ENCODE assay signal across 15 cellular contexts in the genomic region with DNA sequence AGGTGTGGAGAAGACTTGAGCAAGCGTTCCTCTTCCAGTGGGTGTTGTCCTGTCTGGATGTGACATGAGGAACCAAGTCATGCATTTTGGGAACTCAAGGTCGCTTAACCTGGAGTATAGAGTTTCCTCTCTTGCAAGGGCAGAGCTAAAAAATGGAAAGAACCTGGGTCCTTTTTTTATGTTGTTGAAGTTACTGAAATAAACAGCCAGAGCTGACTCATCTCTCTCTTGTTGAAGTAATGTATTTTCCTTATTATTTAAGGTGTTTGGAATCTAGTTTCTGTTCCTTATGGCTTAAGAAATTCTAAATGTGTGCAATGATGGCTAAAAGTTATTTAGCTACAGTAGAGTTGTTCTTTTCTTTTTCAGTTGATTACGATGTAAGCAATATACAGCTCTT.
DNase-seq lines count a peak whose midpoint lies in the region; ATAC-seq, FAIRE-seq and TF ChIP-seq lines count a peak whose summit lies in the region.
"Had no signal": no experiment of that assay in that cellular context is flagged by ENCODE, and none has a peak within 500 bp of the region (broad histone marks: within the 10 kb centered on the region; RNA-seq: fewer than 3 reads in every experiment).

No MANE protein-coding gene starts in this region.

- H3K9me3 ChIP-seq in HCT116 (ENCODE audit: control insufficient read depth in 1 of 2, insufficient read depth in 1 of 2, low read depth in 1 of 2, low read length in 2 of 2): no peaks in the 10 kb centered on the region
- no peaks in the 10 kb centered on the region; the same call in 1 of the 2 replicates for H3K9me3 ChIP-seq in SJSA1 (replicated peaks)
- no peaks in the 10 kb centered on the region for H3K9me3 ChIP-seq in pancreas
- no peaks in the 10 kb centered on the region for H3K9me3 ChIP-seq in Peyer's patch
- H3K9me3 ChIP-seq: Caco-2 had no signal

- H3K36me3 ChIP-seq in HCT116 (ENCODE audit: control insufficient read depth in 1 of 2, insufficient read depth in 2 of 2, low read length in 2 of 2) (no peaks in the 10 kb centered on the region), SJSA1 (no peaks in the 10 kb centered on the region), pancreas (no peaks in the 10 kb centered on the region), Peyer's patch (no peaks in the 10 kb centered on the region)

- no peak for TF ChIP-seq RAD21 in HCT116 (IDR thresholded peaks at IDR 0.05; ENCODE audit: low read depth)

- no peak for FAIRE-seq in pancreas (lab: Jason Lieb, UNC)
- FAIRE-seq: GM12878 had no signal

- RAD21 ChIA-PET in HCT116 (lab: Charles Lee; ENCODE audit: low non-redundant PET in 1 of 2, low total read pairs in 2 of 2, uncharacterized antibody in 2 of 2, unreplicated experiment in 2 of 2): interaction anchor here in 1 of 2 experiments (0.6 kb wide), 1 partner anchor 21 kb away, joined by 3 read pairs; no protein-coding TSS in a partner anchor

- no TSS peak for BruUV-seq in HCT116 (replicated peaks; lab: Mats Ljungman, UMichigan)

- 90 to 93% methylated on average over 3 of the region's 3 CpGs for WGBS in pancreas, 2 donors

- H3K27me3 ChIP-seq in HCT116 (ENCODE audit: insufficient read depth, low read length) (no peaks in the 10 kb centered on the region), SJSA1 (replicated peaks) (no peaks in the 10 kb centered on the region), foreskin keratinocyte (no peaks in the 10 kb centered on the region), pancreas (no peaks in the 10 kb centered on the region), Peyer's patch (no peaks in the 10 kb centered on the region)

- TF ChIP-seq CTCF in HCT116 (IDR thresholded peaks at IDR 0.05 in 2 of 3, conservative IDR thresholded peaks at IDR 0.05 in 1 of 3; ENCODE audit: borderline replicate concordance in 1 of 3, insufficient read depth in 1 of 3, low read depth in 2 of 3, low read length in 2 of 3) (no peak), foreskin keratinocyte (conservative IDR thresholded peaks at IDR 0.05) (no peak), pancreas (IDR thresholded peaks at IDR 0.05) (no peak), Peyer's patch (IDR thresholded peaks at IDR 0.05) (no peak)

- peak overlapping the region; percentile 56 for H3K9ac ChIP-seq in HCT116 (ENCODE audit: low read length)

- no peak for DNase-seq in HCT116 (ENCODE audit: low read depth, low spot score)
- DNase-seq in SJSA1 (ENCODE audit: low read depth in 1 of 2, low spot score in 2 of 2): peak in 1 of 2 experiments; percentile 37
- no peak for DNase-seq in foreskin keratinocyte
- DNase-seq in stimulated activated CD4-positive, alpha-beta T cell treated with anti-CD3 and anti-CD28 coated beads, Interleukin-2, amount 100 ng/mL, for 48 hours: no peak
- no peak for DNase-seq in NCI-H345 treated with DMSO at 0.1 percent for 48 hours (lab: John Stamatoyannopoulos, UW; ENCODE audit: unreplicated experiment)
- DNase-seq in pancreas: no peak
- no peak for DNase-seq in Peyer's patch
- DNase-seq: activated B cell treated with CpG ODN at 0.5 μM for 24 hours, Caco-2, HCEC 1CT, NCI-H2107, NCI-H82 had no signal

- H3K27ac ChIP-seq in HCT116 (ENCODE audit: low read depth, low read length) (peak overlapping the region; percentile 88), SJSA1 (peak overlapping the region; percentile 14; the same call in 1 of the 2 replicates), foreskin keratinocyte (peak overlapping the region; percentile 86), skin epidermis (peak overlapping the region in 11 of 21 experiments; percentile 7 to 82 (median 51)), pancreas (no peak overlapping the region), Peyer's patch (peak overlapping the region in 1 of 4 donors; percentile 43)

- H3K4me1 ChIP-seq in HCT116 (ENCODE audit: control insufficient read depth in 1 of 2, insufficient read depth in 2 of 2, low read length in 2 of 2) (peaks cover 50 to 66% of the 10 kb centered on the region in 2 experiments), SJSA1 (replicated peaks) (peaks cover 50% of the 10 kb centered on the region), foreskin keratinocyte (peaks cover 25% of the 10 kb centered on the region), pancreas (no peaks in the 10 kb centered on the region), Peyer's patch (peaks cover 0 to 9% (median 0%) of the 10 kb centered on the region in 4 donors)
- H3K4me1 ChIP-seq: Caco-2 had no signal

- intact Hi-C loops in HCT116 (cut with micrococcal nuclease): loop anchor here (5.0 kb wide), 1 partner anchor 315 kb away; a partner anchor contains a TSS
- intact Hi-C loops in pancreas (cut with DNase I): no loop called here

- H3K4me3 ChIP-seq in HCT116 (replicated peaks in 1 of 2; ENCODE audit: low read depth in 1 of 2, low read length in 2 of 2) (no peak overlapping the region), SJSA1 (no peak overlapping the region), skin epidermis (no peak overlapping the region), pancreas (no peak overlapping the region), Peyer's patch (no peak overlapping the region)
- H3K4me3 ChIP-seq: GM12878 had no signal

- TF ChIP-seq POLR2A in HCT116 (IDR thresholded peaks at IDR 0.05; ENCODE audit: borderline replicate concordance, extremely low read depth, insufficient read depth, insufficient read length): no peak
- TF ChIP-seq POLR2A in Peyer's patch (IDR thresholded peaks at IDR 0.05): no peak

- H3K79me2 ChIP-seq in HCT116 (ENCODE audit: insufficient read depth, low read length): no peaks in the 10 kb centered on the region

- H3K9me2 ChIP-seq in HCT116 (ENCODE audit: insufficient read depth): no peaks in the 10 kb centered on the region

- POLR2A ChIA-PET in HCT116 (lab: Charles Lee): interaction anchor here (0.7 to 1.9 kb wide), 3 partner anchors 16 to 309 kb away, joined by 5 to 13 read pairs (median 6); no protein-coding TSS in a partner anchor

- no peaks in the 10 kb centered on the region for H4K20me1 ChIP-seq in HCT116 (ENCODE audit: insufficient read depth)

- CTCF ChIA-PET in HCT116 (lab: Charles Lee): interaction anchor here (1.5 kb wide), 1 partner anchor 52 kb away, joined by 4 read pairs; no protein-coding TSS in a partner anchor

- H3K4me2 ChIP-seq in HCT116 (ENCODE audit: low read length): peak overlapping the region; percentile 68

- H2AFZ ChIP-seq in HCT116 (ENCODE audit: low read depth, low read length, poor library complexity, severe bottlenecking): no peak overlapping the region

- ATAC-seq in HCT116 (no peak), foreskin keratinocyte (no peak), pancreas (no peak)
- ATAC-seq: esophagus mucosa had no signal

TF ChIP-seq in HCT116, 20 proteins besides CTCF, POLR2A, EP300 and RAD21:
- TF ChIP-seq, protein P1, sequence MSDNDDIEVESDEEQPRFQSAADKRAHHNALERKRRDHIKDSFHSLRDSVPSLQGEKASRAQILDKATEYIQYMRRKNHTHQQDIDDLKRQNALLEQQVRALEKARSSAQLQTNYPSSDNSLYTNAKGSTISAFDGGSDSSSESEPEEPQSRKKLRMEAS (IDR thresholded peaks at IDR 0.05): no peak
- TF ChIP-seq CBX3 (IDR thresholded peaks at IDR 0.05; ENCODE audit: low read depth) (0 out of 2 replicates have a peak, but pooled peaks have one; percentile 31), JUND (IDR thresholded peaks at IDR 0.05) (0 out of 2 replicates have a peak, but pooled peaks have one; percentile 25)

Comparison
In these comparisons a context has a peak if more than half of its experiments do, and no peak if none do; other contexts are left out.
1. H3K27ac ChIP-seq: peak in HCT116 (single experiment), SJSA1 (single experiment), foreskin keratinocyte (single experiment) and skin epidermis (11 of 21); none in pancreas (0 of 4).